In genomic region chr16:27235055-27235937, GRCh38 we compare ENCODE assay signal across 8 cellular contexts. TPM values are rescaled to one million over a fixed set of nuclear protein-coding genes. Genes with fewer than 3 reads are reported as not detected.
DNase-seq lines count a peak whose midpoint lies in the region; ATAC-seq and TF ChIP-seq lines count a peak whose summit lies in the region.

No MANE protein-coding gene starts in this region.

- no peaks in the 10 kb centered on the region for H3K27me3 ChIP-seq in MM.1S (replicated peaks; ENCODE audit: insufficient read depth, low read length)
- no peaks in the 10 kb centered on the region for H3K27me3 ChIP-seq in trophoblast cell (ENCODE audit: insufficient read depth, low read length)
- no peaks in the 10 kb centered on the region for H3K27me3 ChIP-seq in thyroid gland

- no peak overlapping the region for H3K4ac ChIP-seq in trophoblast cell (ENCODE audit: low read depth, low read length)

- H2BK5ac ChIP-seq in trophoblast cell (ENCODE audit: low read depth, low read length, poor library complexity) = no peak overlapping the region

- H3K4me1 ChIP-seq in MM.1S (ENCODE audit: low read length) (peaks cover 28% of the 10 kb centered on the region), trophoblast cell (ENCODE audit: control insufficient read depth in 1 of 2, insufficient read depth in 2 of 2, low read length in 2 of 2) (peaks cover 9 to 15% of the 10 kb centered on the region in 2 experiments), thyroid gland (peaks cover 7 to 30% of the 10 kb centered on the region in 2 donors)

- H3K4me3 ChIP-seq in MM.1S (ENCODE audit: low read length) (no peak overlapping the region), trophoblast cell (ENCODE audit: low read depth, low read length) (no peak overlapping the region), thyroid gland (replicated peaks in 1 of 3) (no peak overlapping the region)

- DNase-seq in DMS53 (lab: John Stamatoyannopoulos, UW) (peak; percentile 80), MM.1S (peak; percentile 41), SKM-1 treated with dmso at 0.1 percent for 144 hours (lab: John Stamatoyannopoulos, UW; ENCODE audit: unreplicated experiment) (peak; percentile 36), glomerular endothelial cell (ENCODE audit: extremely low read depth, low read depth, low spot score) (peak; percentile 91), trophoblast cell (peak in 1 of 2 donors; percentile 70), thyroid gland (peak; percentile 72 to 76)
- DNase-seq in activated naive CD4-positive, alpha-beta T cell treated with anti-CD3 and anti-CD28 coated beads, Interleukin-2, amount 50 U/mL, for 72 hours (ENCODE audit: low spot score in 2 of 2) = peak; percentile 72 to 87

- H3K4me2 ChIP-seq in MM.1S (ENCODE audit: low read depth, low read length) (no peak overlapping the region), trophoblast cell (ENCODE audit: low read length) (no peak overlapping the region)

- H3K23ac ChIP-seq in trophoblast cell (ENCODE audit: low read length) = no peak overlapping the region

- no peak overlapping the region for H3K14ac ChIP-seq in trophoblast cell (ENCODE audit: low read length)

- peak; percentile 44 to 55 for ATAC-seq in activated naive CD4-positive, alpha-beta T cell treated with anti-CD3 and anti-CD28 coated beads, Interleukin-2, amount 50 U/mL, for 72 hours
- no peak for ATAC-seq in HG03139 (IDR thresholded peaks at IDR 0.05; ENCODE audit: unreplicated experiment)

- TF ChIP-seq POLR2A in thyroid gland (IDR thresholded peaks at IDR 0.05) = no peak

- H3K36me3 ChIP-seq in MM.1S (replicated peaks; ENCODE audit: insufficient read depth, low read length) = no peaks in the 10 kb centered on the region
- H3K36me3 ChIP-seq in trophoblast cell (ENCODE audit: control insufficient read depth in 1 of 2, insufficient read depth in 2 of 2, low read length in 2 of 2) = peaks cover 0 to 2% of the 10 kb centered on the region in 2 experiments
- H3K36me3 ChIP-seq in thyroid gland = peaks cover 8 to 12% of the 10 kb centered on the region in 2 donors

- H2BK120ac ChIP-seq in trophoblast cell (ENCODE audit: insufficient read depth, low read length, poor library complexity) = no peak overlapping the region

- no peaks in the 10 kb centered on the region for H3K79me2 ChIP-seq in MM.1S (ENCODE audit: low read length)
- no peaks in the 10 kb centered on the region for H3K79me2 ChIP-seq in trophoblast cell (ENCODE audit: control insufficient read depth, insufficient read depth, low read length, poor library complexity)

- H2AK5ac ChIP-seq in trophoblast cell (ENCODE audit: low read length) = no peak overlapping the region

- H3K18ac ChIP-seq in trophoblast cell (ENCODE audit: low read length) = no peak overlapping the region

- H3K79me1 ChIP-seq in trophoblast cell (ENCODE audit: low read length) = no peaks in the 10 kb centered on the region

- no peak overlapping the region for H4K91ac ChIP-seq in trophoblast cell (ENCODE audit: low read depth, low read length)

- peaks cover 22% of the 10 kb centered on the region for H3F3A ChIP-seq in MM.1S (ENCODE audit: insufficient read depth, low read length)

- WGBS in trophoblast cell (ENCODE audit: extremely low coverage, insufficient coverage, insufficient read length) = no CpG with 5 or more reads among the region's 23 CpGs
- 46 to 48% methylated on average over 23 of the region's 23 CpGs for WGBS in thyroid gland, 2 donors

- H3K36me3 Mint-ChIP-seq in activated naive CD4-positive, alpha-beta T cell treated with anti-CD3 and anti-CD28 coated beads, Interleukin-2, amount 50 U/mL, for 72 hours = peaks cover 25 to 41% of the 10 kb centered on the region in 2 donors

- peak; percentile 94 for TF ChIP-seq CTCF in MM.1S (IDR thresholded peaks at IDR 0.05; ENCODE audit: low read length)
- TF ChIP-seq CTCF in thyroid gland (IDR thresholded peaks at IDR 0.05) = peak; percentile 55 to 87 (median 68)

- no peaks in the 10 kb centered on the region for H3K9me2 ChIP-seq in MM.1S (replicated peaks; ENCODE audit: insufficient read depth, low read length)

- no peak overlapping the region for H3K9ac ChIP-seq in MM.1S (ENCODE audit: low read length)
- H3K9ac ChIP-seq in trophoblast cell (ENCODE audit: low read length) = no peak overlapping the region

- no peaks in the 10 kb centered on the region for H4K20me1 ChIP-seq in MM.1S (ENCODE audit: insufficient read depth, low read length)

- H4K8ac ChIP-seq in trophoblast cell (ENCODE audit: low read depth, low read length) = no peak overlapping the region

- intact Hi-C loops in thyroid gland (cut with DNase I) = loop anchor here (5.0 kb wide), 1 partner anchor 227 kb away; no protein-coding TSS in a partner anchor

- H3K9me3 ChIP-seq in MM.1S (replicated peaks; ENCODE audit: insufficient read depth, low read length) (no peaks in the 10 kb centered on the region), trophoblast cell (ENCODE audit: insufficient read depth, low read depth, low read length) (peaks cover 3% of the 10 kb centered on the region), thyroid gland (no peaks in the 10 kb centered on the region)

- H3K9me3 Mint-ChIP-seq in activated naive CD4-positive, alpha-beta T cell treated with anti-CD3 and anti-CD28 coated beads, Interleukin-2, amount 50 U/mL, for 72 hours = no peaks in the 10 kb centered on the region

- H3K27ac Mint-ChIP-seq in activated naive CD4-positive, alpha-beta T cell treated with anti-CD3 and anti-CD28 coated beads, Interleukin-2, amount 50 U/mL, for 72 hours = peak overlapping the region; percentile 98 to 99

- no peak overlapping the region for H2AFZ ChIP-seq in MM.1S (ENCODE audit: low read length)
- no peak overlapping the region for H2AFZ ChIP-seq in trophoblast cell (ENCODE audit: insufficient read depth, low read length, poor library complexity)

- peak overlapping the region; percentile 18 for H2BK12ac ChIP-seq in trophoblast cell (ENCODE audit: low read length)

- no peak overlapping the region for H4K12ac ChIP-seq in trophoblast cell (ENCODE audit: low read depth, low read length)

- H3K27ac ChIP-seq in MM.1S (ENCODE audit: low read length) (no peak overlapping the region), trophoblast cell (ENCODE audit: low read depth, low read length) (no peak overlapping the region), thyroid gland (peak overlapping the region in 2 of 3 donors; percentile 57 to 71)

RNA-seq across cellular contexts. Expression of gene KDM8, which starts 32.0 kb away (rescaled TPM):
- 10 to 100 TPM in 1 of 2 donors, 1 to 10 TPM in 1; 9.2 to 10.8 TPM for total RNA-seq in activated naive CD4-positive, alpha-beta T cell treated with anti-CD3 and anti-CD28 coated beads, Interleukin-2, amount 50 U/mL, for 72 hours
- total RNA-seq in glomerular endothelial cell = 4.6 and 5.9 TPM in 2 replicates
- 1.7 and 1.8 TPM in 2 replicates for polyA plus RNA-seq in trophoblast cell (2013)
- 10 to 100 TPM in 1 of 4 donors, 1 to 10 TPM in 3; 5.6 to 14.9 (median 9.6) TPM for total RNA-seq in thyroid gland

RNA-seq across cellular contexts. Expression of gene NSMCE1, which starts 33.3 kb away (rescaled TPM):
- 100 to 1,000 TPM; 106 to 132 TPM for total RNA-seq in activated naive CD4-positive, alpha-beta T cell treated with anti-CD3 and anti-CD28 coated beads, Interleukin-2, amount 50 U/mL, for 72 hours
- total RNA-seq in glomerular endothelial cell (44.7 and 54.1 TPM in 2 replicates), thyroid gland (10 to 100 TPM; 40.5 to 52.6 (median 48.8) TPM)
- 20.6 and 21.6 TPM in 2 replicates for polyA plus RNA-seq in trophoblast cell (2013)

Comparison
In these comparisons a context has a peak if more than half of its experiments do, and no peak if none do; other contexts are left out.
1. H3K27ac ChIP-seq: peak in thyroid gland (2 of 3); none in MM.1S (single experiment) and trophoblast cell (single experiment).